In genomic region chr2:199911052-199911876, GRCh38 we compare ENCODE assay signal across 8 cellular contexts. TPM values are rescaled to one million over a fixed set of nuclear protein-coding genes. Genes with fewer than 3 reads are reported as not detected.
DNase-seq lines count a peak whose midpoint lies in the region; ATAC-seq, FAIRE-seq and TF ChIP-seq lines count a peak whose summit lies in the region.

A gene with protein sequence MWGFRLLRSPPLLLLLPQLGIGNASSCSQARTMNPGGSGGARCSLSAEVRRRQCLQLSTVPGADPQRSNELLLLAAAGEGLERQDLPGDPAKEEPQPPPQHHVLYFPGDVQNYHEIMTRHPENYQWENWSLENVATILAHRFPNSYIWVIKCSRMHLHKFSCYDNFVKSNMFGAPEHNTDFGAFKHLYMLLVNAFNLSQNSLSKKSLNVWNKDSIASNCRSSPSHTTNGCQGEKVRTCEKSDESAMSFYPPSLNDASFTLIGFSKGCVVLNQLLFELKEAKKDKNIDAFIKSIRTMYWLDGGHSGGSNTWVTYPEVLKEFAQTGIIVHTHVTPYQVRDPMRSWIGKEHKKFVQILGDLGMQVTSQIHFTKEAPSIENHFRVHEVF (plus strand): TSS chr2:199911293. CDS start chr2:199911439, 146 bp downstream.

- no TSS peak for BruUV-seq in HepG2 (replicated peaks; lab: Mats Ljungman, UMichigan)

- peaks cover 3 to 9% of the 10 kb centered on the region in 2 experiments; a peak in 3 of 5 replicates for H3K36me3 ChIP-seq in HepG2 (replicated peaks in 1 of 2; ENCODE audit: control insufficient read depth in 1 of 2, insufficient read depth in 2 of 2, low read length in 2 of 2)

- TF ChIP-seq RAD21 in HepG2 (CRISPR knock-in tag; IDR thresholded peaks at IDR 0.05) = peak; percentile 81

- H3K9me3 ChIP-seq in HepG2 (ENCODE audit: low read length) = no peaks in the 10 kb centered on the region

- peak; percentile 34 for TF ChIP-seq CTCF in HepG2 (CRISPR knock-in tag; IDR thresholded peaks at IDR 0.05)

- peak; percentile 92 to 93; a peak in 3 of 4 replicates for TF ChIP-seq POLR2A in HepG2 (IDR thresholded peaks at IDR 0.05; ENCODE audit: insufficient read depth in 1 of 2, low read depth in 2 of 2, low read length in 2 of 2)

- intact Hi-C loops in HepG2 (cut with micrococcal nuclease; ENCODE audit: unreplicated experiment) = loop anchor here (2.0 kb wide), 1 partner anchor 44 kb away; the partner anchor contains the start of genes MAIP1 and TYW5

- DNase-seq in C1 segment of cervical spinal cord (lab: John Stamatoyannopoulos, UW) = peak; percentile 59 to 95 (median 90)
- peak; percentile 99 for DNase-seq in NCI-H748 treated with DMSO at 0.1 percent for 48 hours (lab: John Stamatoyannopoulos, UW)
- peak; percentile 88 for DNase-seq in activated CD4-positive, alpha-beta T cell treated with anti-CD3 and anti-CD28 coated beads, Interleukin-2, amount 50 U/mL, for 4 hours
- peak; percentile 88 to 96 for DNase-seq in dermis microvascular lymphatic vessel endothelial cell (ENCODE audit: low read depth in 2 of 2)
- DNase-seq in HepG2 (ENCODE audit: low spot score) = peak; percentile 99
- DNase-seq in stimulated activated CD4-positive, alpha-beta T cell treated with anti-CD3 and anti-CD28 coated beads, Interleukin-4, amount 100 ng/mL, for 1 hour = peak; percentile 90

- TF ChIP-seq EP300 in HepG2 (IDR thresholded peaks at IDR 0.05; ENCODE audit: low read depth in 2 of 2, low read length in 2 of 2) (no peak; a peak in 1 of 4 replicates), HepG2 (CRISPR knock-in tag; IDR thresholded peaks at IDR 0.05; ENCODE audit: borderline replicate concordance) (no peak)

- H3K27me3 ChIP-seq in HepG2 (ENCODE audit: control insufficient read depth in 1 of 2, insufficient read depth in 2 of 2, low read length in 2 of 2) = no peaks in the 10 kb centered on the region; a peak in 1 of 5 replicates

- FAIRE-seq in HepG2 (lab: Jason Lieb, UNC) = peak; percentile 87

- peak; percentile 83 for ATAC-seq in GM19372 (IDR thresholded peaks at IDR 0.05; ENCODE audit: low read depth, unreplicated experiment)
- peak; percentile 76 for ATAC-seq in HG03558 (IDR thresholded peaks at IDR 0.05; ENCODE audit: extremely low read depth, unreplicated experiment)
- peak; percentile 93 for ATAC-seq in HepG2

- H3K79me2 ChIP-seq in HepG2 (ENCODE audit: insufficient read depth, low read length) = peaks cover 41% of the 10 kb centered on the region

- peaks cover 30% of the 10 kb centered on the region for H3K4me1 ChIP-seq in HepG2 (ENCODE audit: insufficient read depth, low read length)

- H3K4me3 ChIP-seq in HepG2 (replicated peaks in 1 of 3; ENCODE audit: insufficient read depth in 1 of 3, low read depth in 2 of 3, low read length in 3 of 3) = peak within 1 kb of the TSS; percentile 74 to 99 (median 82)

- peak within 1 kb of the TSS; percentile 80 for H2AFZ ChIP-seq in HepG2 (ENCODE audit: low read length)

- POLR2A ChIA-PET in HepG2 (lab: Yijun Ruan, JAX) = interaction anchor here (0.9 to 1.3 kb wide), 3 partner anchors 11 to 29 kb away, joined by 3 to 4 read pairs (median 4); no protein-coding TSS in a partner anchor

- in situ Hi-C loops in HepG2 (cut with HindIII; ENCODE audit: extremely low pct_ligation_motif_present, low pct_unique_long_range_greater_than_20kb) = no loop called here

- 0 out of 2 replicates have a peak, but pooled peaks cover 13% of the 10 kb centered on the region for H4K20me1 ChIP-seq in HepG2 (ENCODE audit: insufficient read depth, low read length)

- H3K4me2 ChIP-seq in HepG2 (ENCODE audit: low read depth, low read length) = peak within 1 kb of the TSS; percentile 94

- H3K9ac ChIP-seq in HepG2 (ENCODE audit: insufficient read depth, low read depth, low read length) = peak within 1 kb of the TSS; percentile 97

- WGBS in HepG2 (ENCODE audit: low lambda C conversion rate) = 1% methylated on average over 52 of the region's 85 CpGs

- peak within 1 kb of the TSS; percentile 95 for H3K27ac ChIP-seq in HepG2 (ENCODE audit: extremely low read length, insufficient read depth, low read length)

- CTCF ChIA-PET in HepG2 (lab: Yijun Ruan, JAX; ENCODE audit: low intra/inter-chr PET ratio, low total read pairs) = no interaction called here

TF ChIP-seq in HepG2, 621 proteins besides CTCF, POLR2A, EP300 and RAD21 (continues in another document):
- TF ChIP-seq HNF4A (CRISPR knock-in tag; IDR thresholded peaks at IDR 0.05) (peak; percentile 30; the same call in 1 of the 2 replicates), ZBTB3 (CRISPR knock-in tag; IDR thresholded peaks at IDR 0.05; ENCODE audit: borderline replicate concordance, low read depth) (0 out of 2 replicates have a peak, but pooled peaks have one; percentile 42)

RNA-seq across cellular contexts. Expression of the gene that starts here (rescaled TPM):
- total RNA-seq in dermis microvascular lymphatic vessel endothelial cell = 6.4 and 9.2 TPM in 2 replicates
- total RNA-seq in HepG2 (2016; rRNA removed; fragmentation: Illumina TruSeq; extraction: Trizol) = 19.3 and 24.2 TPM in 2 replicates
- 4.9 and 5.3 TPM in 2 replicates for total RNA-seq in HepG2 (2016; cell fraction: cytosol; rRNA removed; fragmentation: Illumina TruSeq; extraction: Trizol; ENCODE audit: low read depth)
- total RNA-seq in HepG2 (2016; cell fraction: insoluble cytoplasmic fraction; rRNA removed; fragmentation: Illumina TruSeq; extraction: Trizol) = 19.4 and 23.1 TPM in 2 replicates
- total RNA-seq in HepG2 (2016; cell fraction: membrane; rRNA removed; fragmentation: Illumina TruSeq; extraction: Trizol) = 22.5 and 26.7 TPM in 2 replicates
- 13.2 and 15.3 TPM in 2 replicates for total RNA-seq in HepG2 (2016; cell fraction: nucleus; rRNA removed; fragmentation: Illumina TruSeq; extraction: Trizol)
- polyA plus RNA-seq in HepG2 (2011; rRNA removed) = 3.5 and 4.8 TPM in 2 replicates
- polyA plus RNA-seq in HepG2 (2011; cell fraction: cytosol; rRNA removed) = 2.3 and 2.4 TPM in 2 replicates
- polyA plus RNA-seq in HepG2 (2011; cell fraction: nucleus; rRNA removed) = 1.9 and 3.0 TPM in 2 replicates
- polyA plus RNA-seq in HepG2 (2012) = 11.0 and 12.1 TPM in 2 replicates
- 4.6 and 4.7 TPM in 2 replicates for polyA plus RNA-seq in HepG2 (2016; cell fraction: cytosol; fragmentation: Illumina TruSeq; extraction: Trizol; ENCODE audit: low read depth)
- polyA plus RNA-seq in HepG2 (2016; cell fraction: insoluble cytoplasmic fraction; fragmentation: Illumina TruSeq; extraction: Trizol; ENCODE audit: low read depth) = 23.9 and 24.0 TPM in 2 replicates
- polyA plus RNA-seq in HepG2 (2016; cell fraction: membrane; fragmentation: Illumina TruSeq; extraction: Trizol; ENCODE audit: low read depth) = 13.9 and 16.3 TPM in 2 replicates
- polyA plus RNA-seq in HepG2 (2016; cell fraction: nucleus; fragmentation: Illumina TruSeq; extraction: Trizol; ENCODE audit: insufficient read depth, low read depth) = 15.4 and 18.7 TPM in 2 replicates
- 1.9 and 5.7 TPM in 2 replicates for polyA minus RNA-seq in HepG2 (2011; rRNA and poly(A)+ RNA removed; ENCODE audit: low replicate concordance)
- 7.8 and 7.9 TPM in 2 replicates for polyA minus RNA-seq in HepG2 (2011; cell fraction: cytosol; rRNA and poly(A)+ RNA removed)
- 8.2 and 9.7 TPM in 2 replicates for polyA minus RNA-seq in HepG2 (2011; cell fraction: nucleus; rRNA and poly(A)+ RNA removed)

Comparison
In these comparisons a context has a peak if more than half of its experiments do, and no peak if none do; other contexts are left out.
1. Peak in every context shown above with its lines: DNase-seq, ATAC-seq, H3K4me3 ChIP-seq and H3K27ac ChIP-seq.